Comparison of ENCODE assay signal across 27 cellular contexts in the genomic region with DNA sequence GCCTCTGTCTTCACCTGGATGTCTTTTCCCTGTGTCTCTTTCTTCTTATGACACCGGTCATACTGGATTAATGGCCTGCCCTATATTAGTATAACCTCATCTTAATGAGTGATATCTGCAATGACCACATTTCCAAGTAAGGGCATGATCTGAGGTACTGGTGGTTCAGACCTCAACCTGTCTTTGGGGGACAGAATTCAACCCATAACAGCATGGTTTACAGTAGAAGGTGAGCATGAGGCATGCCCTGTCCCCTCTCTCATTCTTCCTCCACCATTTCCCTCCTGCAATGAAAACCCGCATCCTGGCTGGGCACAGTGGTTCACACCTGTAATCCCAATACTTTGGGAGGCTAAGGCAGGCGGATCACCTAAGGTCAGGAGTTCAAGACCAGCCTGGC. TPM values are rescaled to one million over a fixed set of nuclear protein-coding genes. Genes with fewer than 3 reads are reported as not detected.
"Had no signal": no experiment of that assay in that cellular context is flagged by ENCODE, and none has a peak within 500 bp of the region (broad histone marks: within the 10 kb centered on the region; RNA-seq: fewer than 3 reads in every experiment).

No MANE protein-coding gene starts in this region.

- H3K4me1 ChIP-seq: foreskin keratinocyte, parathyroid adenoma, psoas muscle had no signal

- FAIRE-seq: colon had no signal

- DNase-seq: activated CD4-positive, alpha-beta memory T cell treated with anti-CD3 and anti-CD28 coated beads for 36 hours; activated CD4-positive, alpha-beta T cell treated with anti-CD3 and anti-CD28 coated beads, Interleukin-2, amount 10 ng/mL, durations not matched to agents 24 days and 14 days; activated CD4-positive, CD25-positive, alpha-beta regulatory T cell treated with anti-CD3 and anti-CD28 coated beads, Interleukin-2, amount 50 U/mL, for 72 hours; activated effector memory CD4-positive, alpha-beta T cell treated with Interleukin-2 at 50 U/mL for 16 hours; activated naive CD4-positive, alpha-beta T cell treated with Interleukin-2 at 50 U/mL for 16 hours; activated T-cell treated with anti-CD3 and anti-CD28 coated beads, Interleukin-2, amount 50 U/mL, for 48 hours; anterior cingulate cortex; dermis blood vessel endothelial cell; effector CD4-positive, alpha-beta T cell; foreskin keratinocyte; heart right ventricle; mesenchymal stem cell; nucleus accumbens; psoas muscle; stimulated activated CD4-positive, alpha-beta T cell treated with anti-CD3 and anti-CD28 coated beads, Interleukin-15, amount 100 ng/mL, for 24 hours; stimulated activated CD4-positive, alpha-beta T cell treated with anti-CD3 and anti-CD28 coated beads, Interleukin-2, amount 100 ng/mL, for 24 hours; stimulated activated naive CD4-positive, alpha-beta T cell treated with Interleukin-2 at 50 U/mL for 16 hours; T1000; WERI-Rb-1 had no signal

- H3K27ac ChIP-seq: esophagus muscularis mucosa, foreskin keratinocyte, heart right ventricle, parathyroid adenoma, psoas muscle, tibial nerve, WERI-Rb-1 had no signal

- H3K36me3 ChIP-seq: esophagus muscularis mucosa, heart right ventricle, tibial nerve, WERI-Rb-1 had no signal

- H2AFZ ChIP-seq: parathyroid adenoma had no signal

- H3K4me2 ChIP-seq: smooth muscle cell had no signal

- H3K79me2 ChIP-seq: parathyroid adenoma had no signal

- H3K9ac ChIP-seq: parathyroid adenoma had no signal

- H3K9me3 ChIP-seq: esophagus muscularis mucosa, heart right ventricle, psoas muscle, tibial nerve had no signal

- H3K4me3 ChIP-seq: esophagus muscularis mucosa, heart right ventricle, psoas muscle, smooth muscle cell, tibial nerve had no signal

RNA-seq across cellular contexts. Expression of a gene that starts 2.8 kb away (rescaled TPM):
- total RNA-seq: foreskin keratinocyte, kidney epithelial cell, smooth muscle cell had no signal
- polyA plus RNA-seq: foreskin keratinocyte, neural cell had no signal

RNA-seq across cellular contexts. Expression of a gene that starts 21.5 kb away (rescaled TPM):
- total RNA-seq: activated CD4-positive, alpha-beta memory T cell treated with anti-CD3 and anti-CD28 coated beads for 36 hours; activated CD4-positive, alpha-beta T cell treated with anti-CD3 and anti-CD28 coated beads, Interleukin-2, amount 10 ng/mL, durations not matched to agents 24 days and 14 days; bronchial epithelial cell; dermis blood vessel endothelial cell; foreskin keratinocyte; kidney epithelial cell; smooth muscle cell had no signal
- polyA plus RNA-seq: foreskin keratinocyte, neural cell, smooth muscle cell had no signal
